Comparison of ENCODE assay signal across 8 cellular contexts in genomic region chr19:13588953-13589833, GRCh38.
DNase-seq lines count a peak whose midpoint lies in the region; ATAC-seq, FAIRE-seq and TF ChIP-seq lines count a peak whose summit lies in the region.

No MANE protein-coding gene starts in this region.

- peak; percentile 93 for ATAC-seq in HepG2
- ATAC-seq in GM19397 (IDR thresholded peaks at IDR 0.05; ENCODE audit: unreplicated experiment), result no peak

- no peaks in the 10 kb centered on the region for H3K4me1 ChIP-seq in HepG2 (ENCODE audit: insufficient read depth, low read length)

- H3K4me3 ChIP-seq in choroid plexus epithelial cell (ENCODE audit: low read depth, low read length) (no peak overlapping the region), HepG2 (replicated peaks in 1 of 3; ENCODE audit: insufficient read depth in 1 of 3, low read depth in 2 of 3, low read length in 3 of 3) (no peak overlapping the region)

- H4K20me1 ChIP-seq in HepG2 (ENCODE audit: insufficient read depth, low read length), result no peaks in the 10 kb centered on the region

- no peaks in the 10 kb centered on the region for H3K9me3 ChIP-seq in HepG2 (ENCODE audit: low read length)

- POLR2A ChIA-PET in HepG2 (lab: Yijun Ruan, JAX), result no interaction called here

- TF ChIP-seq RAD21 in HepG2 (CRISPR knock-in tag; IDR thresholded peaks at IDR 0.05), result peak; percentile 75

- no peaks in the 10 kb centered on the region for H3K27me3 ChIP-seq in HepG2 (ENCODE audit: control insufficient read depth in 1 of 2, insufficient read depth in 2 of 2, low read length in 2 of 2)

- 28% methylated on average over 25 of the region's 29 CpGs for WGBS in HepG2 (ENCODE audit: low lambda C conversion rate)

- CTCF ChIA-PET in HepG2 (lab: Yijun Ruan, JAX; ENCODE audit: low intra/inter-chr PET ratio, low total read pairs), result interaction anchor here (2.9 kb wide), 1 partner anchor 312 kb away, joined by 41 read pairs; no protein-coding TSS in a partner anchor

- DNase-seq in SHP77 (lab: John Stamatoyannopoulos, UW) (peak; percentile 36 to 40), SHP77 treated with DMSO at 0.1 percent for 48 hours (lab: John Stamatoyannopoulos, UW) (no peak), NCI-H2171 treated with DMSO at 0.1 percent for 48 hours (lab: John Stamatoyannopoulos, UW) (peak; percentile 59), choroid plexus epithelial cell (ENCODE audit: low read depth) (peak; percentile 69), HepG2 (ENCODE audit: low spot score) (peak; percentile 22)
- DNase-seq in activated CD4-positive, alpha-beta T cell treated with anti-CD3 and anti-CD28 coated beads for 48 hours, result peak; percentile 88
- peak; percentile 43 to 84 (median 74) for DNase-seq in stimulated activated CD4-positive, alpha-beta T cell treated with anti-CD3 and anti-CD28 coated beads, TNF-alpha, amount 100 ng/mL, for 1 hour (ENCODE audit: low read depth in 3 of 3, low spot score in 1 of 3)

- no peak overlapping the region for H3K9ac ChIP-seq in HepG2 (ENCODE audit: insufficient read depth, low read depth, low read length)

- no peak overlapping the region for H3K27ac ChIP-seq in HepG2 (ENCODE audit: extremely low read length, insufficient read depth, low read length)

- intact Hi-C loops in HepG2 (cut with micrococcal nuclease; ENCODE audit: unreplicated experiment), result no loop called here

- H3K4me2 ChIP-seq in HepG2 (ENCODE audit: low read depth, low read length), result 0 out of 2 replicates have a peak overlapping the region, but pooled peaks have one; percentile 32

- in situ Hi-C loops in HepG2 (cut with HindIII; ENCODE audit: extremely low pct_ligation_motif_present, low pct_unique_long_range_greater_than_20kb), result no loop called here

- H3K36me3 ChIP-seq in HepG2 (replicated peaks in 1 of 2; ENCODE audit: control insufficient read depth in 1 of 2, insufficient read depth in 2 of 2, low read length in 2 of 2), result no peaks in the 10 kb centered on the region

- TF ChIP-seq EP300 in HepG2 (IDR thresholded peaks at IDR 0.05; ENCODE audit: low read depth in 2 of 2, low read length in 2 of 2) (no peak), HepG2 (CRISPR knock-in tag; IDR thresholded peaks at IDR 0.05; ENCODE audit: borderline replicate concordance) (no peak)

- H3K79me2 ChIP-seq in HepG2 (ENCODE audit: insufficient read depth, low read length), result no peaks in the 10 kb centered on the region

- TF ChIP-seq CTCF in choroid plexus epithelial cell (conservative IDR thresholded peaks at IDR 0.05; ENCODE audit: low read depth, low read length) (peak; percentile 92), HepG2 (CRISPR knock-in tag; IDR thresholded peaks at IDR 0.05) (peak; percentile 88)

- H2AFZ ChIP-seq in HepG2 (ENCODE audit: low read length), result no peak overlapping the region

- peak; percentile 39 for FAIRE-seq in HepG2 (lab: Jason Lieb, UNC)

- no peak for TF ChIP-seq POLR2A in HepG2 (IDR thresholded peaks at IDR 0.05; ENCODE audit: insufficient read depth in 1 of 2, low read depth in 2 of 2, low read length in 2 of 2)

- BruUV-seq in HepG2 (replicated peaks; lab: Mats Ljungman, UMichigan), result no TSS peak

TF ChIP-seq in HepG2, 621 proteins besides CTCF, POLR2A, EP300 and RAD21 (continues in another document):
- TF ChIP-seq SMC3 (IDR thresholded peaks at IDR 0.05; ENCODE audit: low read length) (peak; percentile 58; the same call in 1 of the 2 replicates), FOXO1 (CRISPR knock-in tag; IDR thresholded peaks at IDR 0.05) (no peak), ZBTB33 (CRISPR knock-in tag; IDR thresholded peaks at IDR 0.05) (0 out of 2 replicates have a peak, but pooled peaks have one; percentile 31), HNRNPL (IDR thresholded peaks at IDR 0.05; ENCODE audit: low read depth, low read length) (0 out of 2 replicates have a peak, but pooled peaks have one; percentile 68), RXRA (CRISPR knock-in tag; IDR thresholded peaks at IDR 0.05) (no peak), ZNF768 (CRISPR knock-in tag; IDR thresholded peaks at IDR 0.05) (peak; percentile 65; the same call in 1 of the 2 replicates), STAG1 (CRISPR knock-in tag; IDR thresholded peaks at IDR 0.05) (peak; percentile 71), ZNF292 (CRISPR knock-in tag; IDR thresholded peaks at IDR 0.05; ENCODE audit: borderline replicate concordance, low read depth) (0 out of 2 replicates have a peak, but pooled peaks have one; percentile 27), ZNF354B (CRISPR knock-in tag; IDR thresholded peaks at IDR 0.05) (no peak), ZNF3 (CRISPR knock-in tag; IDR thresholded peaks at IDR 0.05) (no peak), XRCC5 (optimal IDR thresholded peaks at IDR 0.05; ENCODE audit: low read length) (peak; percentile 84), GABPB1 (CRISPR knock-in tag; IDR thresholded peaks at IDR 0.05) (0 out of 2 replicates have a peak, but pooled peaks have one; percentile 39)
- TF ChIP-seq, protein P1, sequence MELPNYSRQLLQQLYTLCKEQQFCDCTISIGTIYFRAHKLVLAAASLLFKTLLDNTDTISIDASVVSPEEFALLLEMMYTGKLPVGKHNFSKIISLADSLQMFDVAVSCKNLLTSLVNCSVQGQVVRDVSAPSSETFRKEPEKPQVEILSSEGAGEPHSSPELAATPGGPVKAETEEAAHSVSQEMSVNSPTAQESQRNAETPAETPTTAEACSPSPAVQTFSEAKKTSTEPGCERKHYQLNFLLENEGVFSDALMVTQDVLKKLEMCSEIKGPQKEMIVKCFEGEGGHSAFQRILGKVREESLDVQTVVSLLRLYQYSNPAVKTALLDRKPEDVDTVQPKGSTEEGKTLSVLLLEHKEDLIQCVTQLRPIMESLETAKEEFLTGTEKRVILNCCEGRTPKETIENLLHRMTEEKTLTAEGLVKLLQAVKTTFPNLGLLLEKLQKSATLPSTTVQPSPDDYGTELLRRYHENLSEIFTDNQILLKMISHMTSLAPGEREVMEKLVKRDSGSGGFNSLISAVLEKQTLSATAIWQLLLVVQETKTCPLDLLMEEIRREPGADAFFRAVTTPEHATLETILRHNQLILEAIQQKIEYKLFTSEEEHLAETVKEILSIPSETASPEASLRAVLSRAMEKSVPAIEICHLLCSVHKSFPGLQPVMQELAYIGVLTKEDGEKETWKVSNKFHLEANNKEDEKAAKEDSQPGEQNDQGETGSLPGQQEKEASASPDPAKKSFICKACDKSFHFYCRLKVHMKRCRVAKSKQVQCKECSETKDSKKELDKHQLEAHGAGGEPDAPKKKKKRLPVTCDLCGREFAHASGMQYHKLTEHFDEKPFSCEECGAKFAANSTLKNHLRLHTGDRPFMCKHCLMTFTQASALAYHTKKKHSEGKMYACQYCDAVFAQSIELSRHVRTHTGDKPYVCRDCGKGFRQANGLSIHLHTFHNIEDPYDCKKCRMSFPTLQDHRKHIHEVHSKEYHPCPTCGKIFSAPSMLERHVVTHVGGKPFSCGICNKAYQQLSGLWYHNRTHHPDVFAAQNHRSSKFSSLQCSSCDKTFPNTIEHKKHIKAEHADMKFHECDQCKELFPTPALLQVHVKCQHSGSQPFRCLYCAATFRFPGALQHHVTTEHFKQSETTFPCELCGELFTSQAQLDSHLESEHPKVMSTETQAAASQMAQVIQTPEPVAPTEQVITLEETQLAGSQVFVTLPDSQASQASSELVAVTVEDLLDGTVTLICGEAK (IDR thresholded peaks at IDR 0.05), result peak; percentile 90
- TF ChIP-seq, protein P1 (CRISPR knock-in tag; IDR thresholded peaks at IDR 0.05), result peak; percentile 99
